ENCODE assay signal across 1 cellular context in the genomic region with DNA sequence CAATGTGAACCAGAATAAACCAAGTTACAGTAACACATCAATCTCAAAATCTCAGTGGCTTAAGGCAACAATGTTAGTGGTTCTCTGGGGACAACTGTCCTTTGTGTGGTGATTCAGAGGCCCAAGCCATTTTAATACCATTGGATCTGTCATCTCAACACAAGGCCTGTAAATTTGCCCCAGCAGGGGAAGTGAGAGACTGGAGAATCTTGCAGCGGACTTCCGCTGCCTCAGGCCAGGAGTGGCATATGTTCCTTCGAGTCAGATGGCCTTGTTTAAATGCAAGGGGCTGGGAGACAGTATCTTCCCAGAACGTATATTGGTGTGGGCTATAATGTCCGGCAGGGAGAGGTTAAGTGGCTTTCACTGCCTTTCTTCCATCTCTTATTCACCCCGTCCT.
TF ChIP-seq lines count a peak whose summit lies in the region.

No MANE protein-coding gene starts in this region.

TF ChIP-seq in GM23338, 12 proteins besides CTCF, POLR2A, EP300 and RAD21 (continued from another document):
- TF ChIP-seq, protein P1, sequence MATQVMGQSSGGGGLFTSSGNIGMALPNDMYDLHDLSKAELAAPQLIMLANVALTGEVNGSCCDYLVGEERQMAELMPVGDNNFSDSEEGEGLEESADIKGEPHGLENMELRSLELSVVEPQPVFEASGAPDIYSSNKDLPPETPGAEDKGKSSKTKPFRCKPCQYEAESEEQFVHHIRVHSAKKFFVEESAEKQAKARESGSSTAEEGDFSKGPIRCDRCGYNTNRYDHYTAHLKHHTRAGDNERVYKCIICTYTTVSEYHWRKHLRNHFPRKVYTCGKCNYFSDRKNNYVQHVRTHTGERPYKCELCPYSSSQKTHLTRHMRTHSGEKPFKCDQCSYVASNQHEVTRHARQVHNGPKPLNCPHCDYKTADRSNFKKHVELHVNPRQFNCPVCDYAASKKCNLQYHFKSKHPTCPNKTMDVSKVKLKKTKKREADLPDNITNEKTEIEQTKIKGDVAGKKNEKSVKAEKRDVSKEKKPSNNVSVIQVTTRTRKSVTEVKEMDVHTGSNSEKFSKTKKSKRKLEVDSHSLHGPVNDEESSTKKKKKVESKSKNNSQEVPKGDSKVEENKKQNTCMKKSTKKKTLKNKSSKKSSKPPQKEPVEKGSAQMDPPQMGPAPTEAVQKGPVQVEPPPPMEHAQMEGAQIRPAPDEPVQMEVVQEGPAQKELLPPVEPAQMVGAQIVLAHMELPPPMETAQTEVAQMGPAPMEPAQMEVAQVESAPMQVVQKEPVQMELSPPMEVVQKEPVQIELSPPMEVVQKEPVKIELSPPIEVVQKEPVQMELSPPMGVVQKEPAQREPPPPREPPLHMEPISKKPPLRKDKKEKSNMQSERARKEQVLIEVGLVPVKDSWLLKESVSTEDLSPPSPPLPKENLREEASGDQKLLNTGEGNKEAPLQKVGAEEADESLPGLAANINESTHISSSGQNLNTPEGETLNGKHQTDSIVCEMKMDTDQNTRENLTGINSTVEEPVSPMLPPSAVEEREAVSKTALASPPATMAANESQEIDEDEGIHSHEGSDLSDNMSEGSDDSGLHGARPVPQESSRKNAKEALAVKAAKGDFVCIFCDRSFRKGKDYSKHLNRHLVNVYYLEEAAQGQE (IDR thresholded peaks at IDR 0.05; ENCODE audit: unreplicated experiment) = no peak
- TF ChIP-seq, protein P2, sequence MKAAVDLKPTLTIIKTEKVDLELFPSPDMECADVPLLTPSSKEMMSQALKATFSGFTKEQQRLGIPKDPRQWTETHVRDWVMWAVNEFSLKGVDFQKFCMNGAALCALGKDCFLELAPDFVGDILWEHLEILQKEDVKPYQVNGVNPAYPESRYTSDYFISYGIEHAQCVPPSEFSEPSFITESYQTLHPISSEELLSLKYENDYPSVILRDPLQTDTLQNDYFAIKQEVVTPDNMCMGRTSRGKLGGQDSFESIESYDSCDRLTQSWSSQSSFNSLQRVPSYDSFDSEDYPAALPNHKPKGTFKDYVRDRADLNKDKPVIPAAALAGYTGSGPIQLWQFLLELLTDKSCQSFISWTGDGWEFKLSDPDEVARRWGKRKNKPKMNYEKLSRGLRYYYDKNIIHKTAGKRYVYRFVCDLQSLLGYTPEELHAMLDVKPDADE (IDR thresholded peaks at IDR 0.05) = no peak
